Comparison of ENCODE assay signal across 8 cellular contexts in the genomic region with DNA sequence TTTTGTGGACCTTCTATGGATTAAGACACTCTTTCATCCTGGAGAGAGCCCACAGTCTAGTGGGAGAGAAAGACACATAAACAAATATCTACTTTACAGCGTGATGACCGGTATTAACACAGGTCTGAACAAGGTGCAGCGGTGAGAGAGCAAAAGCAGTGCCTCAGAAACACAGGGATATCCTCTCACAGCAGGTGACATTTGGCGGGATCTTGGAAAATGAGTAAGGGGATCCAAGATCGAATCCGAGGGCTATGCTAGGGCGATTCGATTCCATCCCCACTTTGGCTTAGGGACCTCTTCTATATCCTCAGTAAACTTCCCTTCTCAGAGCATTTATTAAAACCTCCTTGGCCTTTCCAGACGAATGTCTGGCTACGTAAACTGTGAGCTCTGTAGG. TPM values are rescaled to one million over a fixed set of nuclear protein-coding genes. Genes with fewer than 3 reads are reported as not detected.
DNase-seq lines count a peak whose midpoint lies in the region; ATAC-seq and TF ChIP-seq lines count a peak whose summit lies in the region.

No MANE protein-coding gene starts in this region.

- H3K27me3 Mint-ChIP-seq in Caco-2 (ENCODE audit: insufficient read depth, unreplicated experiment), result no peaks in the 10 kb centered on the region
- no peaks in the 10 kb centered on the region for H3K27me3 Mint-ChIP-seq in central memory CD8-positive, alpha-beta T cell

- H3K9me3 Mint-ChIP-seq in Caco-2 (ENCODE audit: unreplicated experiment), result no peaks in the 10 kb centered on the region
- no peaks in the 10 kb centered on the region for H3K9me3 Mint-ChIP-seq in central memory CD8-positive, alpha-beta T cell

- H3K27ac ChIP-seq in KOPT-K1 (ENCODE audit: low read depth, low read length, poor library complexity, severe bottlenecking), result peak overlapping the region; percentile 94

- H3K9me3 ChIP-seq in Caco-2, result no peaks in the 10 kb centered on the region
- no peaks in the 10 kb centered on the region for H3K9me3 ChIP-seq in KOPT-K1 (ENCODE audit: insufficient read depth, low read length, poor library complexity, severe bottlenecking)
- H3K9me3 ChIP-seq in mucosa of stomach (ENCODE audit: control insufficient read depth, low read length), result no peaks in the 10 kb centered on the region

- no peak for TF ChIP-seq CTCF in Caco-2 (IDR thresholded peaks at IDR 0.05; ENCODE audit: insufficient read depth in 1 of 2, low read depth in 1 of 2, low read length in 1 of 2, severe bottlenecking in 1 of 2, unreplicated experiment in 1 of 2)

- no peak for ATAC-seq in central memory CD8-positive, alpha-beta T cell (replicated peaks; ENCODE audit: extremely low read depth, poor library complexity, severe bottlenecking)

- H3K36me3 ChIP-seq in Caco-2 (ENCODE audit: control insufficient read depth, insufficient read depth, low read length), result no peaks in the 10 kb centered on the region
- H3K36me3 ChIP-seq in KOPT-K1 (ENCODE audit: insufficient read depth, low read length), result peaks cover 17% of the 10 kb centered on the region
- no peaks in the 10 kb centered on the region for H3K36me3 ChIP-seq in mucosa of stomach (ENCODE audit: control insufficient read depth, insufficient read depth, low read length)

- DNase-seq in Caco-2, result no peak
- DNase-seq in central memory CD8-positive, alpha-beta T cell (ENCODE audit: low spot score in 2 of 2), result no peak
- no peak for DNase-seq in NCI-H2107 (lab: John Stamatoyannopoulos, UW)
- DNase-seq in RPMI8226, result no peak
- DNase-seq in cortex of kidney (lab: John Stamatoyannopoulos, UW), result no peak
- no peak for DNase-seq in activated CD4-positive, CD25-positive, alpha-beta regulatory T cell (lab: John Stamatoyannopoulos, UW)

- peaks cover 6% of the 10 kb centered on the region; the same call in 1 of the 2 replicates for H3K4me1 ChIP-seq in Caco-2
- peaks cover 16% of the 10 kb centered on the region for H3K4me1 ChIP-seq in mucosa of stomach (ENCODE audit: control insufficient read depth, insufficient read depth, low read length)

- CTCF ChIA-PET in Caco-2 (lab: Charles Lee), result interaction anchor here (0.7 to 0.9 kb wide), 6 partner anchors 23 to 380 kb away, joined by 3 to 4 read pairs (median 4); no protein-coding TSS in a partner anchor

- H3K27me3 ChIP-seq in Caco-2 (replicated peaks; ENCODE audit: control insufficient read depth, insufficient read depth, low read length), result no peaks in the 10 kb centered on the region
- H3K27me3 ChIP-seq in mucosa of stomach (ENCODE audit: control insufficient read depth, insufficient read depth, low read length), result no peaks in the 10 kb centered on the region

- BruUV-seq in Caco-2 (replicated peaks; lab: Mats Ljungman, UMichigan), result no TSS peak

- peak overlapping the region; percentile 90 for H3K9ac ChIP-seq in mucosa of stomach (ENCODE audit: low read length)

- intact Hi-C loops in Caco-2 (cut with micrococcal nuclease; ENCODE audit: unreplicated experiment), result loop anchor here (1.0 kb wide), 1 partner anchor 118 kb away; a partner anchor contains a TSS

- peaks cover 7% of the 10 kb centered on the region for H3K4me1 Mint-ChIP-seq in Caco-2 (ENCODE audit: low read depth, unreplicated experiment)
- H3K4me1 Mint-ChIP-seq in central memory CD8-positive, alpha-beta T cell, result peaks cover 48% of the 10 kb centered on the region

- peak overlapping the region; percentile 96 for H3K27ac Mint-ChIP-seq in Caco-2 (ENCODE audit: unreplicated experiment)
- H3K27ac Mint-ChIP-seq in central memory CD8-positive, alpha-beta T cell (ENCODE audit: low read depth), result peak overlapping the region; percentile 95

- POLR2A ChIA-PET in Caco-2 (lab: Charles Lee), result interaction anchor here (0.8 to 1.3 kb wide), 4 partner anchors 47 to 337 kb away, joined by 3 to 5 read pairs (median 4); a partner anchor contains a TSS

- H3K4me3 Mint-ChIP-seq in Caco-2 (ENCODE audit: unreplicated experiment), result peak overlapping the region; percentile 85
- peak overlapping the region; percentile 89 for H3K4me3 Mint-ChIP-seq in central memory CD8-positive, alpha-beta T cell

- H3K36me3 Mint-ChIP-seq in Caco-2 (ENCODE audit: insufficient read depth, unreplicated experiment), result peaks cover 18% of the 10 kb centered on the region
- peaks cover 28% of the 10 kb centered on the region for H3K36me3 Mint-ChIP-seq in central memory CD8-positive, alpha-beta T cell (ENCODE audit: insufficient read depth)

- H3K4me3 ChIP-seq in Caco-2 (ENCODE audit: low read depth, low read length), result peak overlapping the region; percentile 58
- peak overlapping the region; percentile 89 for H3K4me3 ChIP-seq in mucosa of stomach (ENCODE audit: low read length)

RNA-seq across cellular contexts. Expression of a gene that starts 0.7 kb away (rescaled TPM):
- 60.0 and 77.4 TPM in 2 replicates for total RNA-seq in Caco-2 (2022)

RNA-seq across cellular contexts. Expression of a gene that starts 1.2 kb away (rescaled TPM):
- total RNA-seq in Caco-2 (2022), result 144 and 156 TPM in 2 replicates

RNA-seq across cellular contexts. Expression of a gene that starts 53.1 kb away (rescaled TPM):
- total RNA-seq in Caco-2 (2022), result 35.2 and 36.5 TPM in 2 replicates
